Comparison of ENCODE assay signal across 7 cellular contexts in the genomic region with DNA sequence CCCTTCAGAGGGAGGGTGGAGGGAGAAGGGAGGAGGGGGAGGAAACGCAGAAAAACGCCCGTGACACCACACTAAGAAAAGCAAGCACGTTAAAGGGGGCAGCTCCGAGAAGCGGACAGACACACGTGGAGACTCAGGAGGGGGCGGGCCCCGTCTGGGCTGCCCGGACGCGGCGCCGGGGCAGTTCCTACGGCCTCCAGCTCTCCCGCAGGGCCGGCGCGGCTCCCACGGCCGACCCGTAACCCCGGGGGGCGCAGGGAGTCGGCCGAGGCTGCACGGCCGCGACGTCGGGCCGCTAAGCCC. TPM values are rescaled to one million over a fixed set of nuclear protein-coding genes. Genes with fewer than 3 reads are reported as not detected.
DNase-seq lines count a peak whose midpoint lies in the region; ATAC-seq and TF ChIP-seq lines count a peak whose summit lies in the region.

No MANE protein-coding gene starts in this region.

- DNase-seq in T-helper 22 cell (ENCODE audit: low read depth): peak; percentile 51
- DNase-seq in chondrocyte (ENCODE audit: low spot score): no peak
- DNase-seq in mesendoderm: peak; percentile 34
- peak in 1 of 49 donors; percentile 13 for DNase-seq in substantia nigra (lab: John Stamatoyannopoulos, UW)
- DNase-seq in DMS153 (lab: John Stamatoyannopoulos, UW): no peak

- no peak overlapping the region for H3K23ac ChIP-seq in mesendoderm (ENCODE audit: low read length)

- ATAC-seq in GM19035 (IDR thresholded peaks at IDR 0.05; ENCODE audit: unreplicated experiment): peak; percentile 37
- ATAC-seq in HG03066 (IDR thresholded peaks at IDR 0.05; ENCODE audit: low read depth, unreplicated experiment): peak; percentile 28

- peaks cover 2% of the 10 kb centered on the region for H3K36me3 ChIP-seq in mesendoderm (ENCODE audit: control insufficient read depth, insufficient read depth, low read length)

- no peak overlapping the region for H3K27ac Mint-ChIP-seq in chondrocyte (ENCODE audit: unreplicated experiment)

- no peaks in the 10 kb centered on the region for H3K27me3 Mint-ChIP-seq in chondrocyte (ENCODE audit: low read depth)

- H3K4me3 Mint-ChIP-seq in chondrocyte (ENCODE audit: unreplicated experiment): peak overlapping the region; percentile 100

- peaks cover 23% of the 10 kb centered on the region for H3K79me1 ChIP-seq in mesendoderm (ENCODE audit: low read length)

- H3K9ac ChIP-seq in mesendoderm (ENCODE audit: low read length): peak overlapping the region; percentile 91

- no peak overlapping the region for H4K8ac ChIP-seq in mesendoderm (ENCODE audit: low read depth, low read length)

- H2BK120ac ChIP-seq in mesendoderm (ENCODE audit: low read depth, low read length): no peak overlapping the region

- H3K36me3 Mint-ChIP-seq in chondrocyte (ENCODE audit: low read depth): peaks cover 3% of the 10 kb centered on the region

- peaks cover 35% of the 10 kb centered on the region for H3K79me2 ChIP-seq in mesendoderm (ENCODE audit: control insufficient read depth, insufficient read depth, low read length)

- peak overlapping the region; percentile 16 for H3K18ac ChIP-seq in mesendoderm (ENCODE audit: low read length)

- H3K4me2 ChIP-seq in mesendoderm (ENCODE audit: low read length): peak overlapping the region; percentile 85

- no peak overlapping the region for H4K5ac ChIP-seq in mesendoderm (ENCODE audit: low read length)

- peak overlapping the region; percentile 83 for H3K4me3 ChIP-seq in mesendoderm (ENCODE audit: low read length)

- no peak overlapping the region for H2AK5ac ChIP-seq in mesendoderm (ENCODE audit: low read length)

- TF ChIP-seq CTCF in chondrocyte (IDR thresholded peaks at IDR 0.05): no peak

- no peaks in the 10 kb centered on the region for H3K9me3 Mint-ChIP-seq in chondrocyte (ENCODE audit: low read depth)

- H3K27me3 ChIP-seq in mesendoderm (ENCODE audit: insufficient read depth, low read length, poor library complexity): no peaks in the 10 kb centered on the region

- H3K56ac ChIP-seq in mesendoderm (ENCODE audit: low read length): peak overlapping the region; percentile 93

- no CpG with 5 or more reads among the region's 32 CpGs for WGBS in mesendoderm (ENCODE audit: extremely low coverage, insufficient coverage, low lambda C conversion rate)

- H3K4me1 Mint-ChIP-seq in chondrocyte (ENCODE audit: low read depth): peaks cover 17% of the 10 kb centered on the region

- H3K4ac ChIP-seq in mesendoderm (ENCODE audit: low read depth, low read length): peak overlapping the region; percentile 22

- no peak overlapping the region for H2BK5ac ChIP-seq in mesendoderm (ENCODE audit: low read length)

- no peak overlapping the region for H3K27ac ChIP-seq in mesendoderm (ENCODE audit: low read depth, low read length)
- H3K27ac ChIP-seq in substantia nigra (ENCODE audit: low read depth, low read length, poor library complexity, severe bottlenecking): peak overlapping the region; percentile 77

- no peaks in the 10 kb centered on the region for H3K4me1 ChIP-seq in mesendoderm (ENCODE audit: control insufficient read depth, low read depth, low read length)

- no peak overlapping the region for H2BK15ac ChIP-seq in mesendoderm (replicated peaks; ENCODE audit: low read depth)

RNA-seq across cellular contexts. Expression of a gene that starts 0.4 kb away (rescaled TPM):
- total RNA-seq in chondrocyte: 19.8 to 21.2 TPM (median 20.5 TPM) in 3 replicates
- 25.9 TPM for polyA plus RNA-seq in mesendoderm (2013, experiment 1 of 2)
- 24.8 TPM for polyA plus RNA-seq in mesendoderm (2013, experiment 2 of 2)

Comparison
In these comparisons a context has a peak if more than half of its experiments do, and no peak if none do; other contexts are left out.
1. DNase-seq: peak in T-helper 22 cell (single experiment) and mesendoderm (single experiment); none in chondrocyte (single experiment) and DMS153 (single experiment).